ENCODE assay signal across 1 cellular context in the genomic region with DNA sequence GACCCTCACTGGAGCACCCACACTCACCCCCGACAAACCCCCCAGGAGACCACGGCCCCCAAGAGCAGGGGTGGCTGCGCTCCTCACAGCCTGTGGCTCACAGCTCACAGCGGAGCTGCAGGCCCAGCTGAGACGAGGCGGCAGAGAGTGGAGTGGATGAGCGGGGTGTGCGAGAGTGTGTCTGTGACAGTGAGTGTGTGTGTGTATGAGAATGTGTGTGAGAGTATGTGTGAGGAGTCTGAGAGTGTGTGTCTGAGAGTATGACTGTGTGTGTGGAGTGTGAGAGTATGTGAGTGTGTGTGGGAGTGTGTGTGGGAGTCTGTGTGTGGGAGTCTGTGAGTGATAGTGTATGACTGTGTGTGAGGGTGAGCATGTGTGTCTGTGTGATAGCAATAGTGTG.
TF ChIP-seq lines count a peak whose summit lies in the region.

No MANE protein-coding gene starts in this region.

TF ChIP-seq in liver, 16 proteins besides CTCF, POLR2A, EP300 and RAD21:
- TF ChIP-seq NR2F2 (IDR thresholded peaks at IDR 0.05) = no peak
- TF ChIP-seq YY1 (IDR thresholded peaks at IDR 0.05) = no peak
- TF ChIP-seq GABPA (IDR thresholded peaks at IDR 0.05 in 1 of 2, conservative IDR thresholded peaks at IDR 0.05 in 1 of 2) = no peak
- TF ChIP-seq HNF4A (conservative IDR thresholded peaks at IDR 0.05) = no peak
- TF ChIP-seq, protein P1, sequence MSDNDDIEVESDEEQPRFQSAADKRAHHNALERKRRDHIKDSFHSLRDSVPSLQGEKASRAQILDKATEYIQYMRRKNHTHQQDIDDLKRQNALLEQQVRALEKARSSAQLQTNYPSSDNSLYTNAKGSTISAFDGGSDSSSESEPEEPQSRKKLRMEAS (IDR thresholded peaks at IDR 0.05) = no peak
- no peak for TF ChIP-seq JUND (IDR thresholded peaks at IDR 0.05)
- TF ChIP-seq, protein P2, sequence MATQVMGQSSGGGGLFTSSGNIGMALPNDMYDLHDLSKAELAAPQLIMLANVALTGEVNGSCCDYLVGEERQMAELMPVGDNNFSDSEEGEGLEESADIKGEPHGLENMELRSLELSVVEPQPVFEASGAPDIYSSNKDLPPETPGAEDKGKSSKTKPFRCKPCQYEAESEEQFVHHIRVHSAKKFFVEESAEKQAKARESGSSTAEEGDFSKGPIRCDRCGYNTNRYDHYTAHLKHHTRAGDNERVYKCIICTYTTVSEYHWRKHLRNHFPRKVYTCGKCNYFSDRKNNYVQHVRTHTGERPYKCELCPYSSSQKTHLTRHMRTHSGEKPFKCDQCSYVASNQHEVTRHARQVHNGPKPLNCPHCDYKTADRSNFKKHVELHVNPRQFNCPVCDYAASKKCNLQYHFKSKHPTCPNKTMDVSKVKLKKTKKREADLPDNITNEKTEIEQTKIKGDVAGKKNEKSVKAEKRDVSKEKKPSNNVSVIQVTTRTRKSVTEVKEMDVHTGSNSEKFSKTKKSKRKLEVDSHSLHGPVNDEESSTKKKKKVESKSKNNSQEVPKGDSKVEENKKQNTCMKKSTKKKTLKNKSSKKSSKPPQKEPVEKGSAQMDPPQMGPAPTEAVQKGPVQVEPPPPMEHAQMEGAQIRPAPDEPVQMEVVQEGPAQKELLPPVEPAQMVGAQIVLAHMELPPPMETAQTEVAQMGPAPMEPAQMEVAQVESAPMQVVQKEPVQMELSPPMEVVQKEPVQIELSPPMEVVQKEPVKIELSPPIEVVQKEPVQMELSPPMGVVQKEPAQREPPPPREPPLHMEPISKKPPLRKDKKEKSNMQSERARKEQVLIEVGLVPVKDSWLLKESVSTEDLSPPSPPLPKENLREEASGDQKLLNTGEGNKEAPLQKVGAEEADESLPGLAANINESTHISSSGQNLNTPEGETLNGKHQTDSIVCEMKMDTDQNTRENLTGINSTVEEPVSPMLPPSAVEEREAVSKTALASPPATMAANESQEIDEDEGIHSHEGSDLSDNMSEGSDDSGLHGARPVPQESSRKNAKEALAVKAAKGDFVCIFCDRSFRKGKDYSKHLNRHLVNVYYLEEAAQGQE (IDR thresholded peaks at IDR 0.05) = no peak
- no peak for TF ChIP-seq SP1 (IDR thresholded peaks at IDR 0.05)
- TF ChIP-seq FOXA2 (IDR thresholded peaks at IDR 0.05) = no peak
- no peak for TF ChIP-seq HNF4G (IDR thresholded peaks at IDR 0.05)
- no peak for TF ChIP-seq EGR1 (IDR thresholded peaks at IDR 0.05; ENCODE audit: low read depth in 2 of 2)
- no peak for TF ChIP-seq FOXA1 (IDR thresholded peaks at IDR 0.05)
